In genomic region chr9:92328225-92328624, GRCh38 we compare ENCODE assay signal across 8 cellular contexts. TPM values are rescaled to one million over a fixed set of nuclear protein-coding genes. Genes with fewer than 3 reads are reported as not detected.
DNase-seq lines count a peak whose midpoint lies in the region; ATAC-seq and TF ChIP-seq lines count a peak whose summit lies in the region.

No MANE protein-coding gene starts in this region.

- intact Hi-C loops in esophagus muscularis mucosa (cut with DNase I) = loop anchor here (5.0 kb wide), 1 partner anchor 309 kb away; no protein-coding TSS in a partner anchor

- H3K27me3 ChIP-seq in MG63 (no peaks in the 10 kb centered on the region), adipocyte (replicated peaks; ENCODE audit: control insufficient read depth, insufficient read depth, low read length) (no peaks in the 10 kb centered on the region), esophagus muscularis mucosa (no peaks in the 10 kb centered on the region)

- H3K9me3 Mint-ChIP-seq in nephron (no peaks in the 10 kb centered on the region), immature natural killer cell (no peaks in the 10 kb centered on the region)
- no peaks in the 10 kb centered on the region for H3K9me3 Mint-ChIP-seq in stimulated activated naive CD8-positive, alpha-beta T cell treated with anti-CD3 and anti-CD28 coated beads, Interleukin-15, amount 100 ng/mL, for 72 hours

- H3K27ac Mint-ChIP-seq in nephron (peak overlapping the region in 1 of 3 experiments; percentile 64), immature natural killer cell (peak overlapping the region in 1 of 6 donors; percentile 50)
- H3K27ac Mint-ChIP-seq in stimulated activated naive CD8-positive, alpha-beta T cell treated with anti-CD3 and anti-CD28 coated beads, Interleukin-15, amount 100 ng/mL, for 72 hours = no peak overlapping the region

- no peak for ATAC-seq in stimulated activated naive CD8-positive, alpha-beta T cell treated with anti-CD3 and anti-CD28 coated beads, Interleukin-15, amount 100 ng/mL, for 72 hours

- DNase-seq in GM03348 (ENCODE audit: low spot score) (peak; percentile 55), MG63 (peak; percentile 17), adipocyte (ENCODE audit: low read depth) (peak; percentile 74), esophagus muscularis mucosa (ENCODE audit: extremely low spot score) (no peak), immature natural killer cell (no peak)
- DNase-seq in activated T-cell treated with anti-CD3 and anti-CD28 coated beads, Interleukin-2, amount 50 U/mL, for 1 hour = no peak
- no peak for DNase-seq in stimulated activated naive CD8-positive, alpha-beta T cell treated with anti-CD3 and anti-CD28 coated beads, Interleukin-15, amount 100 ng/mL, for 72 hours

- no peak overlapping the region for H3K27ac ChIP-seq in esophagus muscularis mucosa (replicated peaks in 1 of 4)

- TF ChIP-seq EP300 in esophagus muscularis mucosa (IDR thresholded peaks at IDR 0.05) = no peak

- H3K9me3 ChIP-seq in MG63 (no peaks in the 10 kb centered on the region), adipocyte (ENCODE audit: control insufficient read depth, low read length) (no peaks in the 10 kb centered on the region), esophagus muscularis mucosa (no peaks in the 10 kb centered on the region)

- H3K27me3 Mint-ChIP-seq in nephron (ENCODE audit: low read depth) (no peaks in the 10 kb centered on the region), immature natural killer cell (ENCODE audit: low read depth in 3 of 3) (peaks cover 7% of the 10 kb centered on the region in 3 donors)
- no peaks in the 10 kb centered on the region for H3K27me3 Mint-ChIP-seq in stimulated activated naive CD8-positive, alpha-beta T cell treated with anti-CD3 and anti-CD28 coated beads, Interleukin-15, amount 100 ng/mL, for 72 hours

- peaks cover 44% of the 10 kb centered on the region for H3K4me1 Mint-ChIP-seq in nephron
- H3K4me1 Mint-ChIP-seq in stimulated activated naive CD8-positive, alpha-beta T cell treated with anti-CD3 and anti-CD28 coated beads, Interleukin-15, amount 100 ng/mL, for 72 hours = peaks cover 37% of the 10 kb centered on the region
- H3K4me1 Mint-ChIP-seq in immature natural killer cell = peaks cover 29 to 34% of the 10 kb centered on the region in 2 donors

- TF ChIP-seq POLR2A in esophagus muscularis mucosa (IDR thresholded peaks at IDR 0.05; ENCODE audit: low read depth) = no peak

- TF ChIP-seq CTCF in nephron (IDR thresholded peaks at IDR 0.05; ENCODE audit: unreplicated experiment in 3 of 3) = peak; percentile 38 to 44 (median 43)
- TF ChIP-seq CTCF in esophagus muscularis mucosa (IDR thresholded peaks at IDR 0.05) = no peak

- peak overlapping the region; percentile 23 for H3K9ac ChIP-seq in adipocyte (ENCODE audit: low read length)

- 38% methylated on average over 2 of the region's 2 CpGs for WGBS in esophagus muscularis mucosa

- H3K36me3 Mint-ChIP-seq in nephron (ENCODE audit: low read depth) (no peaks in the 10 kb centered on the region), immature natural killer cell (peaks cover 0 to 7% (median 5%) of the 10 kb centered on the region in 3 donors)

- H3K4me1 ChIP-seq in adipocyte (ENCODE audit: control insufficient read depth, insufficient read depth, low read length) = peaks cover 21% of the 10 kb centered on the region
- peaks cover 15 to 24% (median 21%) of the 10 kb centered on the region in 4 donors for H3K4me1 ChIP-seq in esophagus muscularis mucosa

- peaks cover 13% of the 10 kb centered on the region for H3K36me3 ChIP-seq in MG63
- H3K36me3 ChIP-seq in adipocyte (ENCODE audit: control insufficient read depth, insufficient read depth, low read length, severe bottlenecking) = peaks cover under 1% of the 10 kb centered on the region
- peaks cover 0 to under 1% (median 0%) of the 10 kb centered on the region in 4 donors for H3K36me3 ChIP-seq in esophagus muscularis mucosa

- H3K4me3 Mint-ChIP-seq in nephron (peak overlapping the region; percentile 1 to 98 (median 95)), immature natural killer cell (no peak overlapping the region)
- H3K4me3 Mint-ChIP-seq in stimulated activated naive CD8-positive, alpha-beta T cell treated with anti-CD3 and anti-CD28 coated beads, Interleukin-15, amount 100 ng/mL, for 72 hours = no peak overlapping the region

- H3K4me3 ChIP-seq in MG63 = no peak overlapping the region
- no peak overlapping the region for H3K4me3 ChIP-seq in adipocyte (ENCODE audit: low read length)
- H3K4me3 ChIP-seq in esophagus muscularis mucosa = no peak overlapping the region

RNA-seq across cellular contexts. Expression of gene CENPP, which starts 2.5 kb away (rescaled TPM):
- 16.2 and 37.6 TPM in 2 replicates for total RNA-seq in MG63 (2014; rRNA removed; shearing (Covaris generic); ENCODE audit: low replicate concordance)
- total RNA-seq in esophagus muscularis mucosa = 1 to 10 TPM; 1.0 to 5.8 (median 2.0) TPM
- polyA plus RNA-seq in immature natural killer cell = 1 to 10 TPM; 4.5 to 9.7 (median 4.7) TPM

RNA-seq across cellular contexts. Expression of gene NOL8, which starts 3.1 kb away (rescaled TPM):
- 22.3 and 31.0 TPM in 2 replicates for total RNA-seq in MG63 (2014; rRNA removed; shearing (Covaris generic); ENCODE audit: low replicate concordance)
- total RNA-seq in esophagus muscularis mucosa = 10 to 100 TPM; 17.1 to 28.2 (median 22.5) TPM
- polyA plus RNA-seq in immature natural killer cell = 10 to 100 TPM in 2 of 3 donors, 1 to 10 TPM in 1; 7.7 to 26.3 (median 10.5) TPM

RNA-seq across cellular contexts. Expression of gene IARS1, which starts 34.7 kb away (rescaled TPM):
- total RNA-seq in MG63 (2014; rRNA removed; shearing (Covaris generic); ENCODE audit: low replicate concordance) = 283 and 306 TPM in 2 replicates
- 10 to 100 TPM; 49.8 to 80.6 (median 67.1) TPM for total RNA-seq in esophagus muscularis mucosa
- polyA plus RNA-seq in immature natural killer cell = 10 to 100 TPM; 34.3 to 69.5 (median 52.9) TPM

Comparison
In these comparisons a context has a peak if more than half of its experiments do, and no peak if none do; other contexts are left out.
1. DNase-seq: peak in GM03348 (single experiment), MG63 (single experiment) and adipocyte (single experiment); none in activated T-cell treated with anti-CD3 and anti-CD28 coated beads, Interleukin-2, amount 50 U/mL, for 1 hour (single experiment), esophagus muscularis mucosa (single experiment), stimulated activated naive CD8-positive, alpha-beta T cell treated with anti-CD3 and anti-CD28 coated beads, Interleukin-15, amount 100 ng/mL, for 72 hours (0 of 2) and immature natural killer cell (0 of 3).
2. H3K4me3 Mint-ChIP-seq: peak in nephron (3 of 3); none in stimulated activated naive CD8-positive, alpha-beta T cell treated with anti-CD3 and anti-CD28 coated beads, Interleukin-15, amount 100 ng/mL, for 72 hours (0 of 2) and immature natural killer cell (0 of 5).
3. CTCF ChIP-seq: peak in nephron (3 of 3); none in esophagus muscularis mucosa (0 of 3).